Comparison of ENCODE assay signal across 8 cellular contexts in genomic region chr6:12288844-12289654, GRCh38. TPM values are rescaled to one million over a fixed set of nuclear protein-coding genes. Genes with fewer than 3 reads are reported as not detected.
DNase-seq lines count a peak whose midpoint lies in the region; ATAC-seq and TF ChIP-seq lines count a peak whose summit lies in the region.

No MANE protein-coding gene starts in this region.

- ATAC-seq in DND-41 (ENCODE audit: insufficient read depth, low read depth): 0 out of 3 replicates have a peak, but pooled peaks have one; percentile 39
- peak; percentile 36 for ATAC-seq in HG03175 (IDR thresholded peaks at IDR 0.05; ENCODE audit: unreplicated experiment)
- peak in 5 of 8 donors; percentile 35 to 73 (median 59) for ATAC-seq in heart right ventricle
- ATAC-seq in HG03439 (IDR thresholded peaks at IDR 0.05; ENCODE audit: unreplicated experiment): no peak

- peaks cover 27% of the 10 kb centered on the region for H3K27me3 Mint-ChIP-seq in activated naive CD4-positive, alpha-beta T cell treated with anti-CD3 and anti-CD28 coated beads, Interleukin-2, amount 50 U/mL, for 24 hours

- CTCF ChIA-PET in RWPE1 (lab: Yijun Ruan, JAX): interaction anchor here (0.6 to 2.2 kb wide), 17 partner anchors 9 to 671 kb away, joined by 3 to 14 read pairs (median 3); no protein-coding TSS in a partner anchor

- H3K9me3 ChIP-seq in DND-41 (ENCODE audit: insufficient read depth, low read length, severe bottlenecking): no peaks in the 10 kb centered on the region
- no peaks in the 10 kb centered on the region for H3K9me3 ChIP-seq in heart right ventricle
- H3K9me3 ChIP-seq in prostate gland: no peaks in the 10 kb centered on the region

- H3K4me3 Mint-ChIP-seq in activated naive CD4-positive, alpha-beta T cell treated with anti-CD3 and anti-CD28 coated beads, Interleukin-2, amount 50 U/mL, for 24 hours: peak overlapping the region; percentile 95

- H2AFZ ChIP-seq in DND-41 (ENCODE audit: low read depth, low read length): no peak overlapping the region

- H3K4me3 ChIP-seq in DND-41 (ENCODE audit: low read depth in 1 of 2, low read length in 2 of 2) (no peak overlapping the region), heart right ventricle (peak overlapping the region; percentile 29 to 62 (median 54)), prostate gland (peak overlapping the region; percentile 28 to 30)

- POLR2A ChIA-PET in RWPE1 (lab: Yijun Ruan, JAX; ENCODE audit: low non-redundant PET): interaction anchor here (0.7 kb wide), 1 partner anchor 36 kb away, joined by 3 read pairs; no protein-coding TSS in a partner anchor

- H3K27me3 ChIP-seq in DND-41 (ENCODE audit: insufficient read depth, low read length, poor library complexity) (peaks cover 25% of the 10 kb centered on the region), heart right ventricle (peaks cover 0 to 38% (median 15%) of the 10 kb centered on the region in 7 donors), prostate gland (replicated peaks; ENCODE audit: insufficient read depth) (no peaks in the 10 kb centered on the region)

- peaks cover 24% of the 10 kb centered on the region for H3K4me1 Mint-ChIP-seq in activated naive CD4-positive, alpha-beta T cell treated with anti-CD3 and anti-CD28 coated beads, Interleukin-2, amount 50 U/mL, for 24 hours

- no peak for TF ChIP-seq POLR2A in prostate gland (IDR thresholded peaks at IDR 0.05)

- no peaks in the 10 kb centered on the region for H3K36me3 Mint-ChIP-seq in activated naive CD4-positive, alpha-beta T cell treated with anti-CD3 and anti-CD28 coated beads, Interleukin-2, amount 50 U/mL, for 24 hours

- 38 to 39% methylated on average over 10 of the region's 10 CpGs for WGBS in heart right ventricle, 2 donors
- WGBS in prostate gland: 37% methylated on average over 10 of the region's 10 CpGs

- DNase-seq in DND-41 (peak; percentile 34), RWPE1 (ENCODE audit: low spot score) (peak; percentile 75), heart right ventricle (peak in 1 of 2 donors; percentile 45), prostate gland (ENCODE audit: low spot score) (peak; percentile 62), NCI-H2107 treated with DMSO at 0.1 percent for 48 hours (lab: John Stamatoyannopoulos, UW; ENCODE audit: unreplicated experiment) (no peak)

- H3K4me1 ChIP-seq in DND-41 (ENCODE audit: insufficient read depth, low read length) (no peaks in the 10 kb centered on the region), heart right ventricle (peaks cover 0 to 34% (median 15%) of the 10 kb centered on the region in 9 donors), prostate gland (replicated peaks) (no peaks in the 10 kb centered on the region)

- H3K79me2 ChIP-seq in DND-41 (ENCODE audit: insufficient read depth, low read length): no peaks in the 10 kb centered on the region

- no peaks in the 10 kb centered on the region for H3K9me3 Mint-ChIP-seq in activated naive CD4-positive, alpha-beta T cell treated with anti-CD3 and anti-CD28 coated beads, Interleukin-2, amount 50 U/mL, for 24 hours

- H3K4me2 ChIP-seq in DND-41 (ENCODE audit: insufficient read depth, low read length): no peak overlapping the region

- H3K27ac Mint-ChIP-seq in activated naive CD4-positive, alpha-beta T cell treated with anti-CD3 and anti-CD28 coated beads, Interleukin-2, amount 50 U/mL, for 24 hours: no peak overlapping the region

- H3K27ac ChIP-seq in DND-41 (ENCODE audit: low read length): no peak overlapping the region
- peak overlapping the region; percentile 91 for H3K27ac ChIP-seq in RWPE1
- peak overlapping the region in 7 of 10 donors; percentile 39 to 75 (median 57) for H3K27ac ChIP-seq in heart right ventricle
- H3K27ac ChIP-seq in prostate gland: peak overlapping the region; percentile 66 to 74

- H3K9ac ChIP-seq in DND-41 (ENCODE audit: low read depth, low read length): no peak overlapping the region

- H4K20me1 ChIP-seq in DND-41 (ENCODE audit: insufficient read depth, low read length): no peaks in the 10 kb centered on the region

- H3K36me3 ChIP-seq in DND-41 (ENCODE audit: insufficient read depth, low read length) (no peaks in the 10 kb centered on the region), heart right ventricle (peaks cover 0 to 7% (median 0%) of the 10 kb centered on the region in 9 donors), prostate gland (no peaks in the 10 kb centered on the region)

- intact Hi-C loops in heart right ventricle (cut with DNase I): loop anchor here in 5 of 10 donors (1.0 to 10.0 kb wide), 5 partner anchors 316 to 634 kb away; no protein-coding TSS in a partner anchor
- intact Hi-C loops in prostate gland (cut with DNase I): loop anchor here (2.0 kb wide), 1 partner anchor 316 kb away; no protein-coding TSS in a partner anchor

- peak; percentile 65 for TF ChIP-seq CTCF in DND-41 (IDR thresholded peaks at IDR 0.05; ENCODE audit: borderline replicate concordance, extremely low read depth, low read length, poor library complexity, severe bottlenecking)
- peak; percentile 84 for TF ChIP-seq CTCF in RWPE1 (conservative IDR thresholded peaks at IDR 0.05; ENCODE audit: low read depth)
- TF ChIP-seq CTCF in heart right ventricle (IDR thresholded peaks at IDR 0.05): peak; percentile 63 to 84 (median 74)
- TF ChIP-seq CTCF in prostate gland (IDR thresholded peaks at IDR 0.05): peak; percentile 55 to 83 (median 66)

RNA-seq across cellular contexts. Expression of gene EDN1, which starts 1.1 kb away (rescaled TPM):
- 1 to 10 TPM in 8 of 10 donors, under 1 TPM in 2; 0.36 to 6.3 (median 3.3) TPM for total RNA-seq in heart right ventricle
- polyA plus RNA-seq in heart right ventricle: 1 to 10 TPM; 6.8 to 7.8 TPM
- 10 to 100 TPM; 15.6 to 20.4 TPM for total RNA-seq in prostate gland

Comparison
In these comparisons a context has a peak if more than half of its experiments do, and no peak if none do; other contexts are left out.
1. H3K4me3 ChIP-seq: peak in heart right ventricle (10 of 10) and prostate gland (2 of 2); none in DND-41 (0 of 2).
2. Peak in every context shown above with its lines, with median percentiles within 50 percentile points of each other: CTCF ChIP-seq.